ENCODE assay signal across 8 cellular contexts in genomic region chr9:92669527-92669889, GRCh38. TPM values are rescaled to one million over a fixed set of nuclear protein-coding genes. Genes with fewer than 3 reads are reported as not detected.
DNase-seq lines count a peak whose midpoint lies in the region; ATAC-seq and TF ChIP-seq lines count a peak whose summit lies in the region.

No MANE protein-coding gene starts in this region.

- H3K27ac ChIP-seq in DOHH2 (ENCODE audit: low read depth, low read length): no peak overlapping the region
- H3K27ac ChIP-seq in duodenal mucosa (ENCODE audit: low read depth, low read length): peak overlapping the region; percentile 70
- peak overlapping the region; percentile 79 to 86 for H3K27ac ChIP-seq in thoracic aorta

- peaks cover 65% of the 10 kb centered on the region for H3K79me2 ChIP-seq in DOHH2 (ENCODE audit: control insufficient read depth, low read length)

- peaks cover 10% of the 10 kb centered on the region; the same call in 1 of the 2 replicates for H4K20me1 ChIP-seq in DOHH2 (ENCODE audit: control insufficient read depth, insufficient read depth, low read depth, low read length)

- H3K4me2 ChIP-seq in DOHH2 (ENCODE audit: low read length): peak overlapping the region; percentile 100

- H3K36me3 Mint-ChIP-seq in HFFc6 (ENCODE audit: low read depth) (peaks cover 21% of the 10 kb centered on the region; the same call in 1 of the 2 replicates), mesothelial cell of epicardium (peaks cover 1% of the 10 kb centered on the region)

- DNase-seq in HFFc6: no peak
- DNase-seq in UCSD-AML1 (lab: John Stamatoyannopoulos, UW; ENCODE audit: unreplicated experiment): peak; percentile 46
- DNase-seq in mesothelial cell of epicardium (ENCODE audit: low spot score in 2 of 2, unreplicated experiment in 2 of 2): peak in 1 of 2 experiments; percentile 49
- DNase-seq in thoracic aorta (ENCODE audit: low spot score): no peak
- no peak for DNase-seq in NCI-H128 (lab: John Stamatoyannopoulos, UW; ENCODE audit: unreplicated experiment)

- H3K9me3 Mint-ChIP-seq in HFFc6 (no peaks in the 10 kb centered on the region), mesothelial cell of epicardium (no peaks in the 10 kb centered on the region)

- no peaks in the 10 kb centered on the region; the same call in 1 of the 2 replicates for H3K27me3 Mint-ChIP-seq in HFFc6 (ENCODE audit: insufficient read depth)
- H3K27me3 Mint-ChIP-seq in mesothelial cell of epicardium (ENCODE audit: low read depth): no peaks in the 10 kb centered on the region

- H3K27ac Mint-ChIP-seq in HFFc6: peak overlapping the region; percentile 87
- peak overlapping the region; percentile 92 for H3K27ac Mint-ChIP-seq in mesothelial cell of epicardium

- H3K4me3 ChIP-seq in DOHH2 (ENCODE audit: low read length) (peak overlapping the region; percentile 90), duodenal mucosa (ENCODE audit: low read depth in 1 of 2, low read length in 2 of 2) (peak overlapping the region; percentile 95 to 100), thoracic aorta (peak overlapping the region; percentile 81)

- H3K27me3 ChIP-seq in DOHH2 (ENCODE audit: control insufficient read depth, low read length) (no peaks in the 10 kb centered on the region), duodenal mucosa (ENCODE audit: control insufficient read depth in 1 of 2, insufficient read depth in 2 of 2, low read length in 2 of 2) (no peaks in the 10 kb centered on the region), thoracic aorta (replicated peaks; ENCODE audit: insufficient read depth) (no peaks in the 10 kb centered on the region)

- H3K4me1 Mint-ChIP-seq in HFFc6 (ENCODE audit: low read depth) (peaks cover 47% of the 10 kb centered on the region), mesothelial cell of epicardium (peaks cover 24% of the 10 kb centered on the region)

- H3K4me3 Mint-ChIP-seq in HFFc6: peak overlapping the region; percentile 96
- peak overlapping the region; percentile 95 for H3K4me3 Mint-ChIP-seq in mesothelial cell of epicardium

- H3K9me3 ChIP-seq in DOHH2 (ENCODE audit: control insufficient read depth, insufficient read depth, low read length) (no peaks in the 10 kb centered on the region), duodenal mucosa (ENCODE audit: control insufficient read depth in 1 of 2, low read length in 2 of 2) (no peaks in the 10 kb centered on the region), thoracic aorta (no peaks in the 10 kb centered on the region)

- H3K4me1 ChIP-seq in DOHH2 (ENCODE audit: control insufficient read depth, low read length) (peaks cover 28% of the 10 kb centered on the region), duodenal mucosa (ENCODE audit: control insufficient read depth in 1 of 2, insufficient read depth in 2 of 2, low read length in 2 of 2) (peaks cover 0 to 7% of the 10 kb centered on the region in 2 donors), thoracic aorta (ENCODE audit: control insufficient read depth in 1 of 2, low read depth in 2 of 2) (peaks cover 0 to 22% of the 10 kb centered on the region in 2 donors)

- H3K9me2 ChIP-seq in DOHH2 (replicated peaks; ENCODE audit: control insufficient read depth, low read length): no peaks in the 10 kb centered on the region

- ATAC-seq in thoracic aorta (ENCODE audit: insufficient number of reproducible peaks, low FRiP score, low read depth) (peak; percentile 9), HG03565 (IDR thresholded peaks at IDR 0.05; ENCODE audit: unreplicated experiment) (no peak)

- H3F3A ChIP-seq in DOHH2 (ENCODE audit: control insufficient read depth, insufficient read depth): peaks cover 5% of the 10 kb centered on the region; the same call in 1 of the 2 replicates

- TF ChIP-seq CTCF in DOHH2 (IDR thresholded peaks at IDR 0.05; ENCODE audit: low read depth, low read length, poor library complexity, severe bottlenecking): no peak
- no peak for TF ChIP-seq CTCF in HFFc6 (IDR thresholded peaks at IDR 0.05)
- TF ChIP-seq CTCF in mesothelial cell of epicardium (IDR thresholded peaks at IDR 0.05; ENCODE audit: unreplicated experiment): no peak
- TF ChIP-seq CTCF in thoracic aorta (IDR thresholded peaks at IDR 0.05): no peak

- H3K36me3 ChIP-seq in DOHH2 (ENCODE audit: control insufficient read depth, low read length): peaks cover 17% of the 10 kb centered on the region
- H3K36me3 ChIP-seq in duodenal mucosa (ENCODE audit: control insufficient read depth in 1 of 2, insufficient read depth in 2 of 2, low read length in 2 of 2): peaks cover 0 to 11% of the 10 kb centered on the region in 2 donors
- H3K36me3 ChIP-seq in thoracic aorta: peaks cover 7% of the 10 kb centered on the region

- peak overlapping the region; percentile 75 to 98 for H3K9ac ChIP-seq in duodenal mucosa (ENCODE audit: low read depth in 1 of 2, low read length in 2 of 2)

RNA-seq across cellular contexts. Expression of gene IPPK, which starts 0.4 kb away (rescaled TPM):
- total RNA-seq in HFFc6 (2021; fragmentation: NEBNext Ultra II Directional; extraction: Animal tissue kit (Norgen Biotek cat#: 25700)): 10 to 100 TPM; 10.0 to 14.0 (median 12.5) TPM
- total RNA-seq in mesothelial cell of epicardium: 7.8 to 10.0 TPM (median 9.3 TPM) in 3 replicates
- 10 to 100 TPM in 1 of 2 donors, 1 to 10 TPM in 1; 6.9 to 11.7 TPM for total RNA-seq in thoracic aorta
